8 cellular contexts compared by ENCODE assay signal in the genomic region with DNA sequence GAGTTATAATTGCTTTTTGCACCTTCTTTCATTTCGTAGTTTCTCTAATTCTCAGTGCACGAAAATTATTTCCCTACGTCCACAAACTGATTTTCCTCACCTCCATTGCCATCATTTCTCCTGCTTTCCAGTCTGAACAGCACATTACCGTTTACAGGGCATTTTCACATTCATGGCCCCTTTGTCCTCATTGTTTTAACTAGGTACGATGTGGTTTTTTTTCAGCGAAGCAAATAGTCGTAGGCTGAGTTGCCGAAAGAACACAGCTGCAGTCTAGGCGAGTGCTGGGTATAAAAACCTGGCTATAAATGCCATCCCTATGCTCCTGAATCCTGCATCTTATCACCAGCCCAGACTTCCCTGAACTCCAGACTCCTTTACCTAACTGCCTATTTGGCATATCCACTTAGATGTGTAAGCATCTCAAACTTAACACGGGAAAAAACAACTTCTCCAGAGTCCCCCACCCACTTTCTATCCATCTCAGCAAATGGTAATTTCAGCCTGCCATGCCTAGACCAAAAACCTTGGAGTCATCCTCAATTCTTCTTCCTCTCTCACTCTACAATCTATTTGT. TPM values are rescaled to one million over a fixed set of nuclear protein-coding genes. Genes with fewer than 3 reads are reported as not detected.
DNase-seq lines count a peak whose midpoint lies in the region; ATAC-seq and TF ChIP-seq lines count a peak whose summit lies in the region.

No MANE protein-coding gene starts in this region.

- 3% methylated on average over 10 of the region's 10 CpGs for WGBS in thymus

- intact Hi-C loops in ascending aorta (cut with DNase I): loop anchor here (2.0 to 5.0 kb wide), 4 partner anchors 137 to 1499 kb away; a partner anchor contains a TSS

- peak overlapping the region; percentile 91 for H3K4me3 Mint-ChIP-seq in activated CD8-positive, alpha-beta memory T cell treated with anti-CD3 and anti-CD28 coated beads, Interleukin-2, amount 10 ng/mL, durations not matched to agents 7 days and 5 days

- H3K27me3 Mint-ChIP-seq in activated CD8-positive, alpha-beta memory T cell treated with anti-CD3 and anti-CD28 coated beads, Interleukin-2, amount 10 ng/mL, durations not matched to agents 7 days and 5 days: no peaks in the 10 kb centered on the region

- H3K27ac Mint-ChIP-seq in activated CD8-positive, alpha-beta memory T cell treated with anti-CD3 and anti-CD28 coated beads, Interleukin-2, amount 10 ng/mL, durations not matched to agents 7 days and 5 days: peak overlapping the region; percentile 77

- H3K27ac ChIP-seq in ascending aorta (peak overlapping the region; percentile 61 to 81), layer of hippocampus (ENCODE audit: low read depth, low read length) (peak overlapping the region; percentile 71), thymus (ENCODE audit: low read depth) (no peak overlapping the region)

- H3K36me3 Mint-ChIP-seq in activated CD8-positive, alpha-beta memory T cell treated with anti-CD3 and anti-CD28 coated beads, Interleukin-2, amount 10 ng/mL, durations not matched to agents 7 days and 5 days: peaks cover 3% of the 10 kb centered on the region

- peaks cover 0 to 8% of the 10 kb centered on the region in 2 donors for H3K4me1 ChIP-seq in ascending aorta
- H3K4me1 ChIP-seq in thymus (ENCODE audit: control insufficient read depth, insufficient read depth, low read length): peaks cover 7% of the 10 kb centered on the region

- no peaks in the 10 kb centered on the region for H3K9me3 Mint-ChIP-seq in activated CD8-positive, alpha-beta memory T cell treated with anti-CD3 and anti-CD28 coated beads, Interleukin-2, amount 10 ng/mL, durations not matched to agents 7 days and 5 days (ENCODE audit: low read depth)

- no peak for ATAC-seq in activated CD8-positive, alpha-beta memory T cell treated with anti-CD3 and anti-CD28 coated beads, Interleukin-2, amount 10 ng/mL, durations not matched to agents 7 days and 5 days
- no peak for ATAC-seq in HG03175 (IDR thresholded peaks at IDR 0.05; ENCODE audit: unreplicated experiment)
- ATAC-seq in HG03469 (IDR thresholded peaks at IDR 0.05; ENCODE audit: unreplicated experiment): no peak

- H3K27me3 ChIP-seq in ascending aorta (no peaks in the 10 kb centered on the region), layer of hippocampus (ENCODE audit: control insufficient read depth, insufficient read depth, low read length) (no peaks in the 10 kb centered on the region), thymus (ENCODE audit: control insufficient read depth, insufficient read depth) (no peaks in the 10 kb centered on the region)

- H3K36me3 ChIP-seq in ascending aorta: no peaks in the 10 kb centered on the region
- H3K36me3 ChIP-seq in thymus (ENCODE audit: control insufficient read depth, insufficient read depth): no peaks in the 10 kb centered on the region

- CTCF ChIA-PET in activated CD8-positive, alpha-beta memory T cell treated with anti-CD3 and anti-CD28 coated beads, Interleukin-2, amount 10 ng/mL, durations not matched to agents 7 days and 5 days (lab: Charles Lee): interaction anchor here (0.7 to 2.6 kb wide), 10 partner anchors 26 to 491 kb away, joined by 3 to 11 read pairs (median 4); no protein-coding TSS in a partner anchor

- peaks cover 54% of the 10 kb centered on the region for H3K4me1 Mint-ChIP-seq in activated CD8-positive, alpha-beta memory T cell treated with anti-CD3 and anti-CD28 coated beads, Interleukin-2, amount 10 ng/mL, durations not matched to agents 7 days and 5 days

- H3K4me3 ChIP-seq in ascending aorta (peak overlapping the region; percentile 84 to 94), thymus (ENCODE audit: low read length) (peak overlapping the region; percentile 76)

- H3K9me3 ChIP-seq in ascending aorta (no peaks in the 10 kb centered on the region), thymus (ENCODE audit: control insufficient read depth) (no peaks in the 10 kb centered on the region)

- TF ChIP-seq CTCF in ascending aorta (IDR thresholded peaks at IDR 0.05): no peak

- DNase-seq in activated CD8-positive, alpha-beta memory T cell treated with anti-CD3 and anti-CD28 coated beads, Interleukin-2, amount 10 ng/mL, durations not matched to agents 7 days and 5 days: no peak
- no peak for DNase-seq in activated CD8-positive, alpha-beta memory T cell treated with anti-CD3 and anti-CD28 coated beads for 24 hours
- DNase-seq in ascending aorta (ENCODE audit: low spot score in 2 of 2) (no peak), NCI-H2081 treated with DMSO at 0.1 percent for 48 hours (lab: John Stamatoyannopoulos, UW) (no peak)

RNA-seq across cellular contexts. Expression of a gene that starts 0.7 kb away (rescaled TPM):
- under 1 TPM; 0.50 to 0.56 TPM for total RNA-seq in activated CD8-positive, alpha-beta memory T cell treated with anti-CD3 and anti-CD28 coated beads, Interleukin-2, amount 10 ng/mL, durations not matched to agents 7 days and 5 days
- not detected for total RNA-seq in ascending aorta
- polyA plus RNA-seq in thymus: 0.37 TPM
